In genomic region chr9:91001146-91001611, GRCh38 we compare ENCODE assay signal across 1 cellular context.
TF ChIP-seq lines count a peak whose summit lies in the region.

No MANE protein-coding gene starts in this region.

TF ChIP-seq in HEK293, 187 proteins besides CTCF, POLR2A, EP300 and RAD21 (continued from another document and continues in another):
- TF ChIP-seq, protein P1, sequence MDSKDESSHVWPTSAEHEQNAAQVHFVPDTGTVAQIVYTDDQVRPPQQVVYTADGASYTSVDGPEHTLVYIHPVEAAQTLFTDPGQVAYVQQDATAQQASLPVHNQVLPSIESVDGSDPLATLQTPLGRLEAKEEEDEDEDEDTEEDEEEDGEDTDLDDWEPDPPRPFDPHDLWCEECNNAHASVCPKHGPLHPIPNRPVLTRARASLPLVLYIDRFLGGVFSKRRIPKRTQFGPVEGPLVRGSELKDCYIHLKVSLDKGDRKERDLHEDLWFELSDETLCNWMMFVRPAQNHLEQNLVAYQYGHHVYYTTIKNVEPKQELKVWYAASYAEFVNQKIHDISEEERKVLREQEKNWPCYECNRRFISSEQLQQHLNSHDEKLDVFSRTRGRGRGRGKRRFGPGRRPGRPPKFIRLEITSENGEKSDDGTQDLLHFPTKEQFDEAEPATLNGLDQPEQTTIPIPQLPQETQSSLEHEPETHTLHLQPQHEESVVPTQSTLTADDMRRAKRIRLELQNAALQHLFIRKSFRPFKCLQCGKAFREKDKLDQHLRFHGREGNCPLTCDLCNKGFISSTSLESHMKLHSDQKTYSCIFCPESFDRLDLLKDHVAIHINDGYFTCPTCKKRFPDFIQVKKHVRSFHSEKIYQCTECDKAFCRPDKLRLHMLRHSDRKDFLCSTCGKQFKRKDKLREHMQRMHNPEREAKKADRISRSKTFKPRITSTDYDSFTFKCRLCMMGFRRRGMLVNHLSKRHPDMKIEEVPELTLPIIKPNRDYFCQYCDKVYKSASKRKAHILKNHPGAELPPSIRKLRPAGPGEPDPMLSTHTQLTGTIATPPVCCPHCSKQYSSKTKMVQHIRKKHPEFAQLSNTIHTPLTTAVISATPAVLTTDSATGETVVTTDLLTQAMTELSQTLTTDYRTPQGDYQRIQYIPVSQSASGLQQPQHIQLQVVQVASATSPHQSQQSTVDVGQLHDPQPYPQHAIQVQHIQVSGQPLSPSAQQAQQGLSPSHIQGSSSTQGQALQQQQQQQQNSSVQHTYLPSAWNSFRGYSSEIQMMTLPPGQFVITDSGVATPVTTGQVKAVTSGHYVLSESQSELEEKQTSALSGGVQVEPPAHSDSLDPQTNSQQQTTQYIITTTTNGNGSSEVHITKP (tag by site-specific recombination; IDR thresholded peaks at IDR 0.05) = peak; percentile 50
- TF ChIP-seq KLF1 (tag by site-specific recombination; IDR thresholded peaks at IDR 0.05) (peak; percentile 64), ZNF140 (tag by site-specific recombination; IDR thresholded peaks at IDR 0.05) (no peak), ZNF561 (tag by site-specific recombination; IDR thresholded peaks at IDR 0.05; ENCODE audit: borderline replicate concordance) (no peak), ZNF416 (tag by site-specific recombination; IDR thresholded peaks at IDR 0.05) (no peak), ZNF596 (tag by site-specific recombination; IDR thresholded peaks at IDR 0.05) (no peak), KLF10 (tag by site-specific recombination; IDR thresholded peaks at IDR 0.05) (peak; percentile 48; the same call in 1 of the 2 replicates), ZNF184 (tag by site-specific recombination; IDR thresholded peaks at IDR 0.05) (peak; percentile 85), ZNF223 (tag by site-specific recombination; IDR thresholded peaks at IDR 0.05) (no peak), ZNF366 (tag by site-specific recombination; conservative IDR thresholded peaks at IDR 0.05) (peak; percentile 88), ZNF830 (tag by site-specific recombination; IDR thresholded peaks at IDR 0.05; ENCODE audit: low read depth) (no peak), ZNF549 (tag by site-specific recombination; IDR thresholded peaks at IDR 0.05) (no peak), ZNF580 (tag by site-specific recombination; IDR thresholded peaks at IDR 0.05) (no peak), ZNF76 (tag by site-specific recombination; IDR thresholded peaks at IDR 0.05; ENCODE audit: borderline replicate concordance, low read depth) (no peak), ZBTB21 (tag by site-specific recombination; IDR thresholded peaks at IDR 0.05) (peak; percentile 94), ZNF707 (tag by site-specific recombination; IDR thresholded peaks at IDR 0.05) (no peak), ZNF19 (tag by site-specific recombination; IDR thresholded peaks at IDR 0.05; ENCODE audit: low read depth) (no peak), ZFP41 (tag by site-specific recombination; IDR thresholded peaks at IDR 0.05; ENCODE audit: borderline replicate concordance) (no peak), ZNF280D (tag by site-specific recombination; IDR thresholded peaks at IDR 0.05) (no peak), ZNF501 (tag by site-specific recombination; IDR thresholded peaks at IDR 0.05) (peak; percentile 49; the same call in 1 of the 2 replicates), ZNF560 (tag by site-specific recombination; IDR thresholded peaks at IDR 0.05; ENCODE audit: borderline replicate concordance) (no peak), ZNF23 (tag by site-specific recombination; IDR thresholded peaks at IDR 0.05; ENCODE audit: borderline replicate concordance) (no peak), MEIS1 (CRISPR knock-in tag; IDR thresholded peaks at IDR 0.05; ENCODE audit: borderline replicate concordance) (no peak), ZBTB26 (tag by site-specific recombination; optimal IDR thresholded peaks at IDR 0.05) (no peak), KLF17 (tag by site-specific recombination; IDR thresholded peaks at IDR 0.05) (peak; percentile 93), SCRT2 (tag by site-specific recombination; IDR thresholded peaks at IDR 0.05) (no peak), KLF8 (tag by site-specific recombination; IDR thresholded peaks at IDR 0.05) (peak; percentile 78), MZF1 (tag by site-specific recombination; IDR thresholded peaks at IDR 0.05; ENCODE audit: borderline replicate concordance) (no peak), ZNF558 (tag by site-specific recombination; IDR thresholded peaks at IDR 0.05) (peak; percentile 43; the same call in 1 of the 2 replicates), ZNF837 (tag by site-specific recombination; IDR thresholded peaks at IDR 0.05) (no peak), ZNF664 (tag by site-specific recombination; IDR thresholded peaks at IDR 0.05) (no peak), ZBTB6 (tag by site-specific recombination; IDR thresholded peaks at IDR 0.05) (no peak), ZNF48 (tag by site-specific recombination; IDR thresholded peaks at IDR 0.05) (no peak), ZBTB7A (tag by site-specific recombination; IDR thresholded peaks at IDR 0.05; ENCODE audit: low read depth) (no peak), ZXDB (tag by site-specific recombination; IDR thresholded peaks at IDR 0.05) (peak; percentile 72), BCL11B (tag by site-specific recombination; IDR thresholded peaks at IDR 0.05; ENCODE audit: low read depth) (no peak), ZNF654 (tag by site-specific recombination; IDR thresholded peaks at IDR 0.05; ENCODE audit: low read depth) (no peak), ZBTB48 (tag by site-specific recombination; IDR thresholded peaks at IDR 0.05) (peak; percentile 91), RBAK (tag by site-specific recombination; IDR thresholded peaks at IDR 0.05) (peak; percentile 100), ZBTB17 (tag by site-specific recombination; IDR thresholded peaks at IDR 0.05) (no peak), ZSCAN30 (tag by site-specific recombination; IDR thresholded peaks at IDR 0.05) (no peak), ZFP37 (tag by site-specific recombination; IDR thresholded peaks at IDR 0.05) (peak; percentile 77; the same call in 1 of the 2 replicates), ZNF10 (tag by site-specific recombination; IDR thresholded peaks at IDR 0.05) (no peak), ZNF354C (tag by site-specific recombination; IDR thresholded peaks at IDR 0.05; ENCODE audit: borderline replicate concordance, low read depth) (no peak), ZNF112 (tag by site-specific recombination; IDR thresholded peaks at IDR 0.05) (no peak), IKZF3 (tag by site-specific recombination; IDR thresholded peaks at IDR 0.05) (no peak), ZNF350 (tag by site-specific recombination; IDR thresholded peaks at IDR 0.05) (no peak), ZNF530 (tag by site-specific recombination; IDR thresholded peaks at IDR 0.05; ENCODE audit: low read depth) (no peak), ZNF394 (tag by site-specific recombination; IDR thresholded peaks at IDR 0.05; ENCODE audit: borderline replicate concordance) (peak; percentile 19; the same call in 1 of the 2 replicates), FEZF1 (tag by site-specific recombination; IDR thresholded peaks at IDR 0.05) (no peak), ZNF529 (tag by site-specific recombination; IDR thresholded peaks at IDR 0.05; ENCODE audit: insufficient replicate concordance) (no peak)
- TF ChIP-seq, protein P2, sequence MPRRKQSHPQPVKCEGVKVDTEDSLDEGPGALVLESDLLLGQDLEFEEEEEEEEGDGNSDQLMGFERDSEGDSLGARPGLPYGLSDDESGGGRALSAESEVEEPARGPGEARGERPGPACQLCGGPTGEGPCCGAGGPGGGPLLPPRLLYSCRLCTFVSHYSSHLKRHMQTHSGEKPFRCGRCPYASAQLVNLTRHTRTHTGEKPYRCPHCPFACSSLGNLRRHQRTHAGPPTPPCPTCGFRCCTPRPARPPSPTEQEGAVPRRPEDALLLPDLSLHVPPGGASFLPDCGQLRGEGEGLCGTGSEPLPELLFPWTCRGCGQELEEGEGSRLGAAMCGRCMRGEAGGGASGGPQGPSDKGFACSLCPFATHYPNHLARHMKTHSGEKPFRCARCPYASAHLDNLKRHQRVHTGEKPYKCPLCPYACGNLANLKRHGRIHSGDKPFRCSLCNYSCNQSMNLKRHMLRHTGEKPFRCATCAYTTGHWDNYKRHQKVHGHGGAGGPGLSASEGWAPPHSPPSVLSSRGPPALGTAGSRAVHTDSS (tag by site-specific recombination; IDR thresholded peaks at IDR 0.05) = no peak
- TF ChIP-seq, protein P3, sequence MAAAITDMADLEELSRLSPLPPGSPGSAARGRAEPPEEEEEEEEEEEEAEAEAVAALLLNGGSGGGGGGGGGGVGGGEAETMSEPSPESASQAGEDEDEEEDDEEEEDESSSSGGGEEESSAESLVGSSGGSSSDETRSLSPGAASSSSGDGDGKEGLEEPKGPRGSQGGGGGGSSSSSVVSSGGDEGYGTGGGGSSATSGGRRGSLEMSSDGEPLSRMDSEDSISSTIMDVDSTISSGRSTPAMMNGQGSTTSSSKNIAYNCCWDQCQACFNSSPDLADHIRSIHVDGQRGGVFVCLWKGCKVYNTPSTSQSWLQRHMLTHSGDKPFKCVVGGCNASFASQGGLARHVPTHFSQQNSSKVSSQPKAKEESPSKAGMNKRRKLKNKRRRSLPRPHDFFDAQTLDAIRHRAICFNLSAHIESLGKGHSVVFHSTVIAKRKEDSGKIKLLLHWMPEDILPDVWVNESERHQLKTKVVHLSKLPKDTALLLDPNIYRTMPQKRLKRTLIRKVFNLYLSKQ (tag by site-specific recombination; IDR thresholded peaks at IDR 0.05; ENCODE audit: borderline replicate concordance) = no peak
- TF ChIP-seq, protein P4, sequence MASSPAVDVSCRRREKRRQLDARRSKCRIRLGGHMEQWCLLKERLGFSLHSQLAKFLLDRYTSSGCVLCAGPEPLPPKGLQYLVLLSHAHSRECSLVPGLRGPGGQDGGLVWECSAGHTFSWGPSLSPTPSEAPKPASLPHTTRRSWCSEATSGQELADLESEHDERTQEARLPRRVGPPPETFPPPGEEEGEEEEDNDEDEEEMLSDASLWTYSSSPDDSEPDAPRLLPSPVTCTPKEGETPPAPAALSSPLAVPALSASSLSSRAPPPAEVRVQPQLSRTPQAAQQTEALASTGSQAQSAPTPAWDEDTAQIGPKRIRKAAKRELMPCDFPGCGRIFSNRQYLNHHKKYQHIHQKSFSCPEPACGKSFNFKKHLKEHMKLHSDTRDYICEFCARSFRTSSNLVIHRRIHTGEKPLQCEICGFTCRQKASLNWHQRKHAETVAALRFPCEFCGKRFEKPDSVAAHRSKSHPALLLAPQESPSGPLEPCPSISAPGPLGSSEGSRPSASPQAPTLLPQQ (tag by site-specific recombination; IDR thresholded peaks at IDR 0.05) = peak; percentile 43; the same call in 1 of the 2 replicates
- TF ChIP-seq, protein P5, sequence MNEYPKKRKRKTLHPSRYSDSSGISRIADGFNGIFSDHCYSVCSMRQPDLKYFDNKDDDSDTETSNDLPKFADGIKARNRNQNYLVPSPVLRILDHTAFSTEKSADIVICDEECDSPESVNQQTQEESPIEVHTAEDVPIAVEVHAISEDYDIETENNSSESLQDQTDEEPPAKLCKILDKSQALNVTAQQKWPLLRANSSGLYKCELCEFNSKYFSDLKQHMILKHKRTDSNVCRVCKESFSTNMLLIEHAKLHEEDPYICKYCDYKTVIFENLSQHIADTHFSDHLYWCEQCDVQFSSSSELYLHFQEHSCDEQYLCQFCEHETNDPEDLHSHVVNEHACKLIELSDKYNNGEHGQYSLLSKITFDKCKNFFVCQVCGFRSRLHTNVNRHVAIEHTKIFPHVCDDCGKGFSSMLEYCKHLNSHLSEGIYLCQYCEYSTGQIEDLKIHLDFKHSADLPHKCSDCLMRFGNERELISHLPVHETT (tag by site-specific recombination; IDR thresholded peaks at IDR 0.05) = peak; percentile 94
